16 cellular contexts compared by ENCODE assay signal in genomic region chr19:35085947-35086346, GRCh38. TPM values are rescaled to one million over a fixed set of nuclear protein-coding genes. Genes with fewer than 3 reads are reported as not detected.
DNase-seq lines count a peak whose midpoint lies in the region; ATAC-seq and TF ChIP-seq lines count a peak whose summit lies in the region.
"Had no signal": no experiment of that assay in that cellular context is flagged by ENCODE, and none has a peak within 500 bp of the region (broad histone marks: within the 10 kb centered on the region; RNA-seq: fewer than 3 reads in every experiment).

No MANE protein-coding gene starts in this region.

- peak; percentile 48 for ATAC-seq in GM18909 (IDR thresholded peaks at IDR 0.05; ENCODE audit: poor library complexity, unreplicated experiment)
- peak; percentile 66 for ATAC-seq in HG03175 (IDR thresholded peaks at IDR 0.05; ENCODE audit: unreplicated experiment)

- H3K27me3 ChIP-seq in BLaER1 treated with 17β-estradiol and CSF1 and Interleukin-3, amounts not matched to agents 10 nM and 100 nM = peaks cover 0 to 12% (median 0%) of the 10 kb centered on the region in 11 experiments; a peak in 4 of 22 replicates
- H3K27me3 ChIP-seq in dorsolateral prefrontal cortex (peaks cover 0 to 2% (median 0%) of the 10 kb centered on the region in 45 donors), right atrium auricular region (no peaks in the 10 kb centered on the region)

- H3K27ac ChIP-seq in BLaER1 treated with 17β-estradiol and CSF1 and Interleukin-3, amounts not matched to agents 10 nM and 100 nM = peak overlapping the region in 5 of 11 experiments; percentile 9 to 67 (median 53); a peak in 8 of 22 replicates
- H3K27ac ChIP-seq in dorsolateral prefrontal cortex (peak overlapping the region in 52 of 59 donors; percentile 9 to 82 (median 60)), right atrium auricular region (no peak overlapping the region)
- H3K27ac ChIP-seq: HL-60, SK-N-MC, VCaP had no signal

- H3K9me3 ChIP-seq in BLaER1 treated with 17β-estradiol and CSF1 and Interleukin-3, amounts not matched to agents 10 nM and 100 nM (replicated peaks in 1 of 11) = no peaks in the 10 kb centered on the region
- H3K9me3 ChIP-seq in right atrium auricular region = no peaks in the 10 kb centered on the region

- H3K27ac Mint-ChIP-seq in activated T-helper 1 cell treated with anti-CD3 and anti-CD28 coated beads, Interleukin-12 subunit alpha, Interleukin-12 subunit beta, Interleukin-2, Interleukin-4 antibody, amounts not matched to agents 30 ng/mL and 10 ng/mL and 1 ng/mL, durations not matched to agents 14 hours and 24 hours and 36 hours = no peak overlapping the region

- TF ChIP-seq CTCF in dorsolateral prefrontal cortex (IDR thresholded peaks at IDR 0.05 in 54 of 56, conservative IDR thresholded peaks at IDR 0.05 in 2 of 56; ENCODE audit: low read depth in 1 of 56, partially characterized antibody in 56 of 56) (no peak), right atrium auricular region (IDR thresholded peaks at IDR 0.05) (no peak)

- peak overlapping the region in 3 of 11 experiments; percentile 6 to 59 (median 58); a peak in 6 of 22 replicates for H3K9ac ChIP-seq in BLaER1 treated with 17β-estradiol and CSF1 and Interleukin-3, amounts not matched to agents 10 nM and 100 nM

- H3K9me3 Mint-ChIP-seq in activated T-helper 1 cell treated with anti-CD3 and anti-CD28 coated beads, Interleukin-12 subunit alpha, Interleukin-12 subunit beta, Interleukin-2, Interleukin-4 antibody, amounts not matched to agents 30 ng/mL and 10 ng/mL and 1 ng/mL, durations not matched to agents 14 hours and 24 hours and 36 hours = no peaks in the 10 kb centered on the region

- H3K36me3 ChIP-seq in BLaER1 treated with 17β-estradiol and CSF1 and Interleukin-3, amounts not matched to agents 10 nM and 100 nM = no peaks in the 10 kb centered on the region
- H3K36me3 ChIP-seq in right atrium auricular region = no peaks in the 10 kb centered on the region

- no peak overlapping the region for H3K4me3 Mint-ChIP-seq in activated T-helper 1 cell treated with anti-CD3 and anti-CD28 coated beads, Interleukin-12 subunit alpha, Interleukin-12 subunit beta, Interleukin-2, Interleukin-4 antibody, amounts not matched to agents 30 ng/mL and 10 ng/mL and 1 ng/mL, durations not matched to agents 14 hours and 24 hours and 36 hours

- peak in 1 of 10 donors; percentile 41 for DNase-seq in dorsolateral prefrontal cortex
- DNase-seq in activated naive CD4-positive, alpha-beta T cell (lab: John Stamatoyannopoulos, UW) = no peak
- DNase-seq in mesenteric fat pad (ENCODE audit: low spot score) = no peak
- DNase-seq in activated T-helper 1 cell treated with anti-CD3 and anti-CD28 coated beads, Interleukin-12 subunit alpha, Interleukin-12 subunit beta, Interleukin-2, Interleukin-4 antibody, amounts not matched to agents 30 ng/mL and 10 ng/mL and 1 ng/mL, durations not matched to agents 14 hours and 24 hours and 36 hours (ENCODE audit: low spot score) = no peak
- DNase-seq in right atrium auricular region (ENCODE audit: low spot score) = no peak
- DNase-seq: dermis blood vessel endothelial cell; NCI-H2081 treated with DMSO at 0.1 percent for 48 hours; stimulated activated CD4-positive, alpha-beta T cell treated with anti-CD3 and anti-CD28 coated beads, Interleukin-12 subunit alpha, Interleukin-12 subunit beta, amount 100 ng/mL, for 4 hours; trophoblast cell had no signal

- H3K36me3 Mint-ChIP-seq in activated T-helper 1 cell treated with anti-CD3 and anti-CD28 coated beads, Interleukin-12 subunit alpha, Interleukin-12 subunit beta, Interleukin-2, Interleukin-4 antibody, amounts not matched to agents 30 ng/mL and 10 ng/mL and 1 ng/mL, durations not matched to agents 14 hours and 24 hours and 36 hours (ENCODE audit: low read depth) = no peaks in the 10 kb centered on the region

- H3K4me3 ChIP-seq in BLaER1 treated with 17β-estradiol and CSF1 and Interleukin-3, amounts not matched to agents 10 nM and 100 nM = 0 out of 20 replicates have a peak overlapping the region, but pooled peaks of 1 of the 10 experiments have one; percentile 9
- H3K4me3 ChIP-seq in dorsolateral prefrontal cortex (no peak overlapping the region), right atrium auricular region (no peak overlapping the region)
- H3K4me3 ChIP-seq: SK-N-MC had no signal

- H3K4me1 Mint-ChIP-seq in activated T-helper 1 cell treated with anti-CD3 and anti-CD28 coated beads, Interleukin-12 subunit alpha, Interleukin-12 subunit beta, Interleukin-2, Interleukin-4 antibody, amounts not matched to agents 30 ng/mL and 10 ng/mL and 1 ng/mL, durations not matched to agents 14 hours and 24 hours and 36 hours (ENCODE audit: low read depth) = no peaks in the 10 kb centered on the region

- no peaks in the 10 kb centered on the region for H4K20me1 ChIP-seq in BLaER1 treated with 17β-estradiol and CSF1 and Interleukin-3, amounts not matched to agents 10 nM and 100 nM

- no peaks in the 10 kb centered on the region for H3K27me3 Mint-ChIP-seq in activated T-helper 1 cell treated with anti-CD3 and anti-CD28 coated beads, Interleukin-12 subunit alpha, Interleukin-12 subunit beta, Interleukin-2, Interleukin-4 antibody, amounts not matched to agents 30 ng/mL and 10 ng/mL and 1 ng/mL, durations not matched to agents 14 hours and 24 hours and 36 hours (ENCODE audit: insufficient read depth)

- H3K4me1 ChIP-seq in BLaER1 treated with 17β-estradiol and CSF1 and Interleukin-3, amounts not matched to agents 10 nM and 100 nM = peaks cover 12 to 100% (median 76%) of the 10 kb centered on the region in 10 experiments
- peaks cover 0 to 8% of the 10 kb centered on the region in 2 donors for H3K4me1 ChIP-seq in right atrium auricular region

- intact Hi-C loops in dorsolateral prefrontal cortex (cut with DNase I) = no loop called here
- intact Hi-C loops in activated T-helper 1 cell treated with anti-CD3 and anti-CD28 coated beads, Interleukin-12 subunit alpha, Interleukin-12 subunit beta, Interleukin-2, Interleukin-4 antibody, amounts not matched to agents 30 ng/mL and 10 ng/mL and 1 ng/mL, durations not matched to agents 14 hours and 24 hours and 36 hours (cut with micrococcal nuclease) = no loop called here

- H3K4me2 ChIP-seq in BLaER1 treated with 17β-estradiol and CSF1 and Interleukin-3, amounts not matched to agents 10 nM and 100 nM = peak overlapping the region in 10 of 11 experiments; percentile 4 to 94 (median 69); a peak in 20 of 22 replicates

RNA-seq across cellular contexts. Expression of gene FXYD3, which starts 29.7 kb away (rescaled TPM):
- total RNA-seq in dorsolateral prefrontal cortex (10 to 100 TPM in 2 of 120 experiments, 1 to 10 TPM in 110, under 1 TPM in 5, not detected in 3; 0.55 to 17.3 (median 3.3) TPM), mesenteric fat pad (1.3 TPM), right atrium auricular region (1 to 10 TPM in 1 of 2 donors, under 1 TPM in 1; 0.98 to 1.6 TPM)
- not detected in 2 replicates for total RNA-seq in activated T-helper 1 cell treated with anti-CD3 and anti-CD28 coated beads, Interleukin-12 subunit alpha, Interleukin-12 subunit beta, Interleukin-2, Interleukin-4 antibody, amounts not matched to agents 30 ng/mL and 10 ng/mL and 1 ng/mL, durations not matched to agents 14 hours and 24 hours and 36 hours
- total RNA-seq: lung microvascular endothelial cell had no signal

RNA-seq across cellular contexts. Expression of gene HPN, which starts 44.4 kb away (rescaled TPM):
- 10 to 100 TPM in 11 of 120 experiments, 1 to 10 TPM in 109; 1.0 to 16.3 (median 6.0) TPM for total RNA-seq in dorsolateral prefrontal cortex
- total RNA-seq in mesenteric fat pad = 1.4 TPM
- total RNA-seq in activated T-helper 1 cell treated with anti-CD3 and anti-CD28 coated beads, Interleukin-12 subunit alpha, Interleukin-12 subunit beta, Interleukin-2, Interleukin-4 antibody, amounts not matched to agents 30 ng/mL and 10 ng/mL and 1 ng/mL, durations not matched to agents 14 hours and 24 hours and 36 hours = not detected in 2 replicates
- total RNA-seq in right atrium auricular region = 1 to 10 TPM; 2.5 to 7.2 TPM

RNA-seq across cellular contexts. Expression of gene LGI4, which starts 48.9 kb away (rescaled TPM):
- total RNA-seq in dorsolateral prefrontal cortex (100 to 1,000 TPM in 9 of 120 experiments, 10 to 100 TPM in 111; 44.4 to 136 (median 72.9) TPM), mesenteric fat pad (7.7 TPM), right atrium auricular region (10 to 100 TPM; 10.9 to 42.5 TPM)
- total RNA-seq in activated T-helper 1 cell treated with anti-CD3 and anti-CD28 coated beads, Interleukin-12 subunit alpha, Interleukin-12 subunit beta, Interleukin-2, Interleukin-4 antibody, amounts not matched to agents 30 ng/mL and 10 ng/mL and 1 ng/mL, durations not matched to agents 14 hours and 24 hours and 36 hours = not detected in 2 replicates
- total RNA-seq: lung microvascular endothelial cell had no signal

RNA-seq across cellular contexts. Expression of gene FXYD1, which starts 52.7 kb away (rescaled TPM):
- total RNA-seq in dorsolateral prefrontal cortex = 100 to 1,000 TPM in 117 of 120 experiments, 10 to 100 TPM in 3; 86.4 to 482 (median 185) TPM
- 47.3 TPM for total RNA-seq in mesenteric fat pad
- not detected in 2 replicates for total RNA-seq in activated T-helper 1 cell treated with anti-CD3 and anti-CD28 coated beads, Interleukin-12 subunit alpha, Interleukin-12 subunit beta, Interleukin-2, Interleukin-4 antibody, amounts not matched to agents 30 ng/mL and 10 ng/mL and 1 ng/mL, durations not matched to agents 14 hours and 24 hours and 36 hours
- total RNA-seq in right atrium auricular region = 100 to 1,000 TPM; 166 to 175 TPM
- total RNA-seq: dermis blood vessel endothelial cell, lung microvascular endothelial cell had no signal

RNA-seq across cellular contexts. Expression of gene SCN1B, which starts 55.7 kb away (rescaled TPM):
- total RNA-seq in dorsolateral prefrontal cortex (100 to 1,000 TPM in 117 of 120 experiments, 10 to 100 TPM in 3; 65.9 to 457 (median 199) TPM), mesenteric fat pad (17.3 TPM), right atrium auricular region (100 to 1,000 TPM in 1 of 2 donors, 10 to 100 TPM in 1; 57.3 to 119 TPM)
- 1.1 and 1.2 TPM in 2 replicates for total RNA-seq in activated T-helper 1 cell treated with anti-CD3 and anti-CD28 coated beads, Interleukin-12 subunit alpha, Interleukin-12 subunit beta, Interleukin-2, Interleukin-4 antibody, amounts not matched to agents 30 ng/mL and 10 ng/mL and 1 ng/mL, durations not matched to agents 14 hours and 24 hours and 36 hours

Comparison
In these comparisons a context has a peak if more than half of its experiments do, and no peak if none do; other contexts are left out.
1. H3K27ac ChIP-seq: peak in dorsolateral prefrontal cortex (52 of 59); none in right atrium auricular region (0 of 2).